ENCODE assay signal across 20 cellular contexts in the genomic region with DNA sequence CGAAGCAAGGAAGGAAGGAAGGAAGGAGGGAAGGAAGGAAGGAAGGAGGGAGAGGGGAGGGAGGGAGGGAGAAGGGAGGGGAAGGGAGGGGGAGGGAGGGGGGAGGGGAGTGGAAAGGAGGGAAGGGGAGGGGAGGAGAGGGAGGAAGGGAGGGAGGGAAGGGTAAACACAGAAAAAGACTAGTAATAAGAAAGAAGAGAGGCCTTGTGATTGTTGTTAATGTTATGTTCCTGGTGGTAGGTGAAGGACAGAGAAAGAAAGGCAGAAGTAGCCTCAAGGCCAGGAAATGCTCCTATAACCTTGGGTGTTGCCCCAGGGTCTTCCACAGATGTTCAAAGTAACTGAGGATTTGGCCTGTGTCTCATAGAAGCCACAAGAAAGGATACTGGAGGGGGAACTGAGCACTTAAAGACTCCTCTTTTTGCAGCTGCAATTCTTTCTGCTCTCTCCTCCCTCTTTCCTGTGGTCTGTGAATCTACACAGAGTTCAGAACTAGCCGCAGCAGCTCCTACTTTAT.
"Had no signal": no experiment of that assay in that cellular context is flagged by ENCODE, and none has a peak within 500 bp of the region (broad histone marks: within the 10 kb centered on the region; RNA-seq: fewer than 3 reads in every experiment).

No MANE protein-coding gene starts in this region.

- H3K27ac ChIP-seq: esophagus muscularis mucosa, gastrocnemius medialis, heart right ventricle, neutrophil, sigmoid colon, skin epidermis, testis, tibial nerve, upper lobe of right lung, vagina had no signal

- H3K9me3 ChIP-seq: gastrocnemius medialis, neutrophil, sigmoid colon, testis, tibial nerve, upper lobe of right lung, vagina had no signal

- H3K27me3 Mint-ChIP-seq: naive thymus-derived CD4-positive, alpha-beta T cell; stimulated activated naive B cell treated with anti-CD40 and anti-IgM and Interleukin-4, amounts not matched to agents 10 μg/mL and 1 μg/mL and 100 μg/mL, for 72 hours; stimulated activated naive CD8-positive, alpha-beta T cell treated with anti-CD3 and anti-CD28 coated beads, Interleukin-15, amount 100 ng/mL, for 72 hours had no signal

- H3K4me1 Mint-ChIP-seq: naive thymus-derived CD4-positive, alpha-beta T cell; nephron progenitor cell; stimulated activated naive B cell treated with anti-CD40 and anti-IgM and Interleukin-4, amounts not matched to agents 10 μg/mL and 1 μg/mL and 100 μg/mL, for 72 hours; stimulated activated naive CD8-positive, alpha-beta T cell treated with anti-CD3 and anti-CD28 coated beads, Interleukin-15, amount 100 ng/mL, for 72 hours had no signal

- H3K4me3 Mint-ChIP-seq: naive thymus-derived CD4-positive, alpha-beta T cell; nephron progenitor cell; stimulated activated naive B cell treated with anti-CD40 and anti-IgM and Interleukin-4, amounts not matched to agents 10 μg/mL and 1 μg/mL and 100 μg/mL, for 72 hours; stimulated activated naive CD8-positive, alpha-beta T cell treated with anti-CD3 and anti-CD28 coated beads, Interleukin-15, amount 100 ng/mL, for 72 hours had no signal

- DNase-seq: effector CD8-positive, alpha-beta T cell; gastrocnemius medialis; heart right ventricle; hypothalamus; kidney glomerular epithelial cell; naive thymus-derived CD4-positive, alpha-beta T cell; nephron progenitor cell; posterior cingulate gyrus; sigmoid colon; stimulated activated CD4-positive, alpha-beta T cell treated with anti-CD3 and anti-CD28 coated beads, Interleukin-2, amount 100 ng/mL, for 24 hours; stimulated activated CD4-positive, alpha-beta T cell treated with anti-CD3 and anti-CD28 coated beads, Interleukin-4, amount 100 ng/mL, for 4 hours; stimulated activated naive B cell treated with anti-CD40 and anti-IgM and Interleukin-4, amounts not matched to agents 10 μg/mL and 1 μg/mL and 100 μg/mL, for 72 hours; stimulated activated naive CD8-positive, alpha-beta T cell treated with anti-CD3 and anti-CD28 coated beads, Interleukin-15, amount 100 ng/mL, for 72 hours; testis; upper lobe of right lung had no signal

- H3K9me3 Mint-ChIP-seq: nephron progenitor cell had no signal

- ATAC-seq: gastrocnemius medialis; heart right ventricle; naive thymus-derived CD4-positive, alpha-beta T cell; stimulated activated naive B cell treated with anti-CD40 and anti-IgM and Interleukin-4, amounts not matched to agents 10 μg/mL and 1 μg/mL and 100 μg/mL, for 72 hours; stimulated activated naive CD8-positive, alpha-beta T cell treated with anti-CD3 and anti-CD28 coated beads, Interleukin-15, amount 100 ng/mL, for 72 hours; upper lobe of right lung had no signal

- H3K27ac Mint-ChIP-seq: naive thymus-derived CD4-positive, alpha-beta T cell; nephron progenitor cell; stimulated activated naive B cell treated with anti-CD40 and anti-IgM and Interleukin-4, amounts not matched to agents 10 μg/mL and 1 μg/mL and 100 μg/mL, for 72 hours; stimulated activated naive CD8-positive, alpha-beta T cell treated with anti-CD3 and anti-CD28 coated beads, Interleukin-15, amount 100 ng/mL, for 72 hours had no signal

- H3K36me3 Mint-ChIP-seq: stimulated activated naive B cell treated with anti-CD40 and anti-IgM and Interleukin-4, amounts not matched to agents 10 μg/mL and 1 μg/mL and 100 μg/mL, for 72 hours had no signal

- H3K27me3 ChIP-seq: esophagus muscularis mucosa, gastrocnemius medialis, heart right ventricle, neutrophil, sigmoid colon, testis, tibial nerve, upper lobe of right lung, vagina had no signal

- H3K4me1 ChIP-seq: gastrocnemius medialis, upper lobe of right lung, vagina had no signal
